8 cellular contexts compared by ENCODE assay signal in the genomic region with DNA sequence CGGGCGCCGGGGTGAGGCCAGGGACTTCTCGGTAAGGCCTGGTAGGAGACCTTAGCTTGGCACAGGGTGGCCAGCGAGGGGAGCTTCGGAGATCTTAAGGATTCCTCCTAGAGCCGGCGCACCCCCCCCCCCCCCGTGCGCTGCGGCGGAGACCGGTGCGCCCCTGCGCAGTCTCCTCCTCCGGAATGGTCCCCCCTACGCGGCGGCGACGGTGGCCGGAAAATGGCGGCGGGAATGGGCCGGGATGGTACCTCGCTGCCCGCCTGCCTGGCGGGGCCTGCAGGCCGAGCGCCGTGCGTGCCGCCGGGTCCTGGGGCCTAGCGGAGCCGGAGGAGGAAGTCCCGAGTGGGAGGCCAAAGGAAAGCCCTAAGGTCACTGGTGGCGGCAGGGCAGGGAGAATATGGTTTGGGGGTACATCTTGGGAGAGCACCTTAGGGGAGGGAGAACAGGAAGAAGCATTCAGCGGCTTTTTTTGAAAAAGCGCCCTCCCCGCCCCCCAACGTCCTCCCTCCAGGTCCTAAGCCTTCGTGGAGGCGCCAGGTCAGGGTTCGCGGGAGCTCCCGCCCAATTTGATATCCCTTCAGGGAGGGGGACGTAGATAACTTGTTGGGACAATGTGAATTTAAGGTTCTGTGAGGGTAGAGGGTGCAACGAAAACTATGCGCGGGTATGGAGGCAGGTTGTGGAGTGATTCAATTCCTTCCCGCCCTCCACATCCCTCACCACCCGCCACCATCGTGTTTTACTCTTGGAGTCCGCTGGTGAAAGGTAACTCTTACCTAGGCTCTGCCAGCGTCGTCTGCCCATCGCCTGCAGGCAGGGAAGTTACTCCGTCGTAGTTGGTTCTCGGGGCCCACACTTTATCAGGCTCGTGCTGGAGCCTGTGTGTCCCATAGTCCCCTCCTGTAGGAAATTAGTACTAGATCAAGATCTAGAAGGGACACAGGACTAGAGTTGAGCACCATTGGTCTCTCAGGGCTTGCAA. TPM values are rescaled to one million over a fixed set of nuclear protein-coding genes. Genes with fewer than 3 reads are reported as not detected.
DNase-seq lines count a peak whose midpoint lies in the region; ATAC-seq, FAIRE-seq and TF ChIP-seq lines count a peak whose summit lies in the region.

No MANE protein-coding gene starts in this region.

- peak overlapping the region; percentile 89 for H4K91ac ChIP-seq in H1 (replicated peaks; ENCODE audit: insufficient read length, low read length)

- FAIRE-seq in H1 (lab: Jason Lieb, UNC), result no peak

- TF ChIP-seq EP300 in H1 (IDR thresholded peaks at IDR 0.05; ENCODE audit: borderline replicate concordance in 1 of 2, low read depth in 2 of 2, low read length in 2 of 2), result no peak
- TF ChIP-seq EP300 in transverse colon (IDR thresholded peaks at IDR 0.05; ENCODE audit: low read depth), result no peak

- in situ Hi-C loops in transverse colon (cut with MboI; ENCODE audit: low pct_ligation_motif_present in 1 of 4, low pct_unique_long_range_greater_than_20kb in 1 of 4, low sequenced_read_pairs in 3 of 4), result no loop called here

- H3K9me3 ChIP-seq in H1 (ENCODE audit: insufficient read depth in 2 of 2, low read depth in 1 of 2, low read length in 1 of 2), result no peaks in the 10 kb centered on the region
- H3K9me3 ChIP-seq in mucosa of descending colon, result no peaks in the 10 kb centered on the region
- H3K9me3 ChIP-seq in transverse colon, result no peaks in the 10 kb centered on the region

- H2BK15ac ChIP-seq in H1 (ENCODE audit: low read length), result no peak overlapping the region

- no peak overlapping the region for H2BK12ac ChIP-seq in H1 (ENCODE audit: low read depth, low read length)

- H2BK20ac ChIP-seq in H1 (ENCODE audit: low read length), result no peak overlapping the region

- H3K4me3 ChIP-seq in H1 (ENCODE audit: extremely low read depth in 1 of 4, insufficient read depth in 2 of 4, low read depth in 3 of 4, low read length in 4 of 4) (peak overlapping the region; percentile 76 to 98 (median 94)), mucosa of descending colon (peak overlapping the region; percentile 88), transverse colon (peak overlapping the region; percentile 62 to 95 (median 84))

- peaks cover 0 to 6% (median 4%) of the 10 kb centered on the region in 4 experiments; a peak in 5 of 7 replicates for H3K4me1 ChIP-seq in H1 (replicated peaks in 1 of 4; ENCODE audit: control insufficient read depth in 3 of 4, insufficient read depth in 4 of 4, low read length in 3 of 4)
- H3K4me1 ChIP-seq in mucosa of descending colon (ENCODE audit: low read depth), result peaks cover 22% of the 10 kb centered on the region
- peaks cover 15 to 34% (median 29%) of the 10 kb centered on the region in 4 donors for H3K4me1 ChIP-seq in transverse colon

- TF ChIP-seq RAD21 in H1 (IDR thresholded peaks at IDR 0.05 in 1 of 2, conservative IDR thresholded peaks at IDR 0.05 in 1 of 2; ENCODE audit: low read depth in 2 of 2, low read length in 2 of 2), result no peak

- H3K23me2 ChIP-seq in H1 (ENCODE audit: low read depth, low read length), result peaks cover 7% of the 10 kb centered on the region

- peak overlapping the region; percentile 50 for H3K14ac ChIP-seq in H1 (ENCODE audit: insufficient read length)

- no peak overlapping the region for H2AK5ac ChIP-seq in H1 (ENCODE audit: low read depth, low read length)

- H3K79me1 ChIP-seq in H1 (ENCODE audit: low read depth, low read length), result no peaks in the 10 kb centered on the region; the same call in 1 of the 2 replicates

- ATAC-seq in GM19372 (IDR thresholded peaks at IDR 0.05; ENCODE audit: low read depth, unreplicated experiment), result peak; percentile 11
- ATAC-seq in HG03521 (IDR thresholded peaks at IDR 0.05; ENCODE audit: unreplicated experiment), result peak; percentile 11
- peak; percentile 18 for ATAC-seq in mucosa of descending colon
- ATAC-seq in GM18861 (IDR thresholded peaks at IDR 0.05; ENCODE audit: unreplicated experiment), result no peak

- H2AFZ ChIP-seq in H1 (ENCODE audit: low read length), result no peak overlapping the region

- TF ChIP-seq POLR2A in H1 (IDR thresholded peaks at IDR 0.05; ENCODE audit: control extremely low read depth in 1 of 2, low read depth in 2 of 2, low read length in 2 of 2) (peak in 1 of 2 experiments; percentile 39), transverse colon (IDR thresholded peaks at IDR 0.05) (no peak)

- H3K56ac ChIP-seq in H1 (replicated peaks; ENCODE audit: insufficient read length, low read depth, low read length), result peak overlapping the region; percentile 88

- CTCF ChIA-PET in H1 (lab: Charles Lee; ENCODE audit: partially characterized antibody), result interaction anchor here (0.6 to 1.3 kb wide), 2 partner anchors 14 to 187 kb away, joined by 3 read pairs; no protein-coding TSS in a partner anchor

- H4K5ac ChIP-seq in H1 (ENCODE audit: insufficient read length, low read depth, low read length), result peak overlapping the region; percentile 95

- peaks cover 10 to 11% of the 10 kb centered on the region in 2 experiments for H4K20me1 ChIP-seq in H1 (replicated peaks in 1 of 2; ENCODE audit: control insufficient read depth in 1 of 2, insufficient read depth in 2 of 2, low read length in 2 of 2)

- peak overlapping the region; percentile 87 for H3K4ac ChIP-seq in H1 (replicated peaks; ENCODE audit: insufficient read length, low read depth, low read length)

- no peaks in the 10 kb centered on the region for H3K27me3 ChIP-seq in H1 (replicated peaks in 1 of 4; ENCODE audit: control insufficient read depth in 3 of 4, extremely low read depth in 1 of 4, insufficient read depth in 3 of 4, low read length in 3 of 4)
- H3K27me3 ChIP-seq in transverse colon, result no peaks in the 10 kb centered on the region

- H3K27ac ChIP-seq in H1 (ENCODE audit: low read depth, low read length) (peak overlapping the region; percentile 94), transverse colon (peak overlapping the region; percentile 92 to 100 (median 95))

- TF ChIP-seq CTCF in H1 (IDR thresholded peaks at IDR 0.05; ENCODE audit: control extremely low read depth in 1 of 3, insufficient read depth in 1 of 3, low read depth in 1 of 3, low read length in 3 of 3) (no peak), mucosa of descending colon (IDR thresholded peaks at IDR 0.05) (no peak), transverse colon (IDR thresholded peaks at IDR 0.05) (no peak)

- peaks cover 18 to 50% of the 10 kb centered on the region in 2 experiments for H3K79me2 ChIP-seq in H1 (ENCODE audit: control insufficient read depth in 1 of 2, insufficient read depth in 2 of 2, low read length in 2 of 2)

- peak overlapping the region; percentile 89 to 96 for H3K4me2 ChIP-seq in H1 (ENCODE audit: insufficient read depth in 1 of 2, low read depth in 2 of 2, low read length in 2 of 2)

- H2BK120ac ChIP-seq in H1 (replicated peaks; ENCODE audit: low read depth, low read length), result no peak overlapping the region

- H3K23ac ChIP-seq in H1 (ENCODE audit: insufficient read length), result peak overlapping the region; percentile 53

- 2% methylated on average over 49 of the region's 62 CpGs; no CpG with 5 or more reads in 1 of the 2 experiments for WGBS in H1 (ENCODE audit: extremely low coverage in 1 of 2, insufficient coverage in 1 of 2, insufficient read length in 1 of 2, insufficient replicate concordance in 2 of 2, low coverage in 1 of 2, low lambda C conversion rate in 2 of 2, missing lambda C conversion rate in 1 of 2), 2 experiments
- whole genome bisulfite sequencing in transverse colon (ENCODE audit: low coverage in 1 of 2), 2 donors, result 0 to 7% methylated on average over 5 to 51 of the region's 62 CpGs

- peak overlapping the region; percentile 93 for H2BK5ac ChIP-seq in H1 (ENCODE audit: low read depth, low read length)

- H3K18ac ChIP-seq in H1 (ENCODE audit: extremely low read depth, low read length), result peak overlapping the region; percentile 66

- peak overlapping the region; percentile 94 to 100 (median 96) for H3K9ac ChIP-seq in H1 (replicated peaks in 1 of 4; ENCODE audit: extremely low read depth in 1 of 4, low read depth in 3 of 4, low read length in 3 of 4)

- H4K8ac ChIP-seq in H1 (ENCODE audit: extremely low read depth, insufficient read depth, low read length), result peak overlapping the region; percentile 95; the same call in 1 of the 2 replicates

- DNase-seq in DMS 273 (lab: John Stamatoyannopoulos, UW; ENCODE audit: unreplicated experiment) (peak; percentile 71), UCSD-AML1 (lab: John Stamatoyannopoulos, UW; ENCODE audit: unreplicated experiment) (peak; percentile 43), H1 (ENCODE audit: low read depth in 1 of 2, low spot score in 2 of 2) (no peak), mucosa of descending colon (peak in 2 of 3 donors; percentile 49 to 75), transverse colon (peak; percentile 44)

- H3K36me3 ChIP-seq in H1 (ENCODE audit: control insufficient read depth in 2 of 4, insufficient read depth in 4 of 4, low read length in 3 of 4) (peaks cover 15 to 37% (median 28%) of the 10 kb centered on the region in 4 experiments), mucosa of descending colon (ENCODE audit: low read depth) (peaks cover 6% of the 10 kb centered on the region), transverse colon (peaks cover 0 to 28% (median 11%) of the 10 kb centered on the region in 4 donors)

- POLR2A ChIA-PET in H1 (lab: Charles Lee; ENCODE audit: partially characterized antibody), result interaction anchor here (0.7 to 3.4 kb wide), 12 partner anchors 12 to 352 kb away, joined by 3 to 22 read pairs (median 3); a partner anchor contains a TSS

- intact Hi-C loops in mucosa of descending colon (cut with DNase I, micrococcal nuclease) (no loop called here), transverse colon (cut with DNase I; ENCODE audit: low total_unique reads) (no loop called here)

TF ChIP-seq in H1, 55 proteins besides CTCF, POLR2A, EP300 and RAD21 (continues in another document):
- TF ChIP-seq TAF1 (IDR thresholded peaks at IDR 0.05; ENCODE audit: low read depth, low read length) (0 out of 2 replicates have a peak, but pooled peaks have one; percentile 10), CHD2 (IDR thresholded peaks at IDR 0.05; ENCODE audit: low read length) (no peak), TAF7 (optimal IDR thresholded peaks at IDR 0.05; ENCODE audit: borderline replicate concordance, low read depth, low read length) (peak; percentile 18), PHF8 (conservative IDR thresholded peaks at IDR 0.05; ENCODE audit: low read depth, low read length) (peak; percentile 67), HDAC6 (IDR thresholded peaks at IDR 0.05; ENCODE audit: low read depth, low read length) (no peak)

RNA-seq across cellular contexts. Expression of a gene that starts 0.6 kb away (rescaled TPM):
- 230 and 255 TPM in 2 replicates for total RNA-seq in H1 (2021; fragmentation: NEBNext Ultra II Directional; extraction: Animal tissue kit (Norgen Biotek cat#: 25700))
- polyA plus RNA-seq in H1 (2011; rRNA removed), result 72.7 and 77.1 TPM in 2 replicates
- polyA plus RNA-seq in H1 (2011; cell fraction: cytosol; rRNA removed), result 76.6 TPM
- 138 TPM for polyA plus RNA-seq in H1 (2011; cell fraction: nucleus; rRNA removed)
- 127 to 202 TPM (median 129 TPM) in 4 replicates for polyA plus RNA-seq in H1 (2012, experiment 1 of 2)
- polyA plus RNA-seq in H1 (2012, experiment 2 of 2), result 64.9 TPM
- 434 TPM for polyA plus RNA-seq in H1 (2013, experiment 1 of 2)
- polyA plus RNA-seq in H1 (2013, experiment 2 of 2), result 464 TPM
- 86.9 and 117 TPM in 2 replicates for polyA minus RNA-seq in H1 (2011; rRNA and poly(A)+ RNA removed)
- polyA minus RNA-seq in H1 (2011; cell fraction: cytosol; rRNA and poly(A)+ RNA removed), result 75.5 TPM
- polyA minus RNA-seq in H1 (2011; cell fraction: nucleus; rRNA and poly(A)+ RNA removed), result 191 TPM
- 100 to 1,000 TPM; 117 to 131 (median 120) TPM for total RNA-seq in mucosa of descending colon
- total RNA-seq in transverse colon, result 100 to 1,000 TPM in 3 of 4 donors, 10 to 100 TPM in 1; 71.1 to 209 (median 141) TPM

Comparison
In these comparisons a context has a peak if more than half of its experiments do, and no peak if none do; other contexts are left out.
1. DNase-seq: peak in DMS 273 (single experiment), UCSD-AML1 (single experiment), mucosa of descending colon (2 of 3) and transverse colon (single experiment); none in H1 (0 of 2).
2. Peak in every context shown above with its lines, with median percentiles within 50 percentile points of each other: H3K4me3 ChIP-seq.